ENCODE assay signal across 32 cellular contexts in the genomic region with DNA sequence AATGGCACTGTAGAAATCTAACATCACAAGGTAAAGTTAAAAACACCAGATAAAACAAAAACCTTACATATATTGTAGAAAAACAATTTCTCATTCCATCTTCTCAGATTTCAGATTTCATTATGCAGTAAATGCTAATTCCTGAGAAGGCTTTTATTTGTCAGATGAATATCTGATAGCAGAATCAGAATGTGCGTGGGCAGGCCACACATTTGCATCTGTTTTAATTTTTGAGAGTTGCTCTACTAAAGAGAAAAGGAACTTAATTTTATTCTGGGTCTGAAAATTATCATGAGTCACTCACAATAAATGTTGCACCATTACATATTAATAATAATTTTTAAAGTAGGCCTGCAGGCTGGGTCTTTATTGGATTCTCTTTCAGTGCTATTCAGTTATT.
"Had no signal": no experiment of that assay in that cellular context is flagged by ENCODE, and none has a peak within 500 bp of the region (broad histone marks: within the 10 kb centered on the region; RNA-seq: fewer than 3 reads in every experiment).

No MANE protein-coding gene starts in this region.

- H3K27ac ChIP-seq: adrenal gland, body of pancreas, brain microvascular endothelial cell, breast epithelium, VCaP had no signal

- DNase-seq: activated B cell treated with CpG ODN at 0.5 μM for 24 hours; activated CD4-positive, alpha-beta memory T cell treated with anti-CD3 and anti-CD28 coated beads for 36 hours; activated CD4-positive, alpha-beta T cell treated with anti-CD3 and anti-CD28 coated beads for 4 hours; activated CD4-positive, alpha-beta T cell treated with anti-CD3 and anti-CD28 coated beads, Interleukin-2, amount 10 ng/mL, durations not matched to agents 24 days and 14 days; activated CD4-positive, alpha-beta T cell treated with anti-CD3 and anti-CD28 coated beads, Interleukin-2, amount 50 U/mL, for 1 hour; activated CD4-positive, alpha-beta T cell treated with anti-CD3 and anti-CD28 coated beads, Interleukin-2, amount 50 U/mL, for 4 hours; activated CD4-positive, CD25-positive, alpha-beta regulatory T cell treated with anti-CD3 and anti-CD28 coated beads, Interleukin-2, amount 50 U/mL, for 72 hours; activated CD8-positive, alpha-beta memory T cell treated with anti-CD3 and anti-CD28 coated beads for 24 hours; activated CD8-positive, alpha-beta memory T cell treated with anti-CD3 and anti-CD28 coated beads, Interleukin-2, amount 10 ng/mL, durations not matched to agents 7 days and 5 days; activated CD8-positive, alpha-beta memory T cell treated with anti-CD3 and anti-CD28 coated beads, Interleukin-2, amount 50 U/mL, for 48 hours; activated CD8-positive, alpha-beta T cell treated with anti-CD3 and anti-CD28 coated beads for 36 hours; activated effector memory CD4-positive, alpha-beta T cell treated with Interleukin-2 at 50 U/mL for 16 hours; activated gamma-delta T cell; activated naive CD4-positive, alpha-beta T cell treated with anti-CD3 and anti-CD28 coated beads for 36 hours; activated naive CD4-positive, alpha-beta T cell treated with anti-CD3 and anti-CD28 coated beads, Interleukin-2, amount 50 U/mL, for 16 hours; activated naive CD8-positive, alpha-beta T cell treated with anti-CD3 and anti-CD28 coated beads for 36 hours; activated T-cell treated with anti-CD3 and anti-CD28 coated beads, Interleukin-2, amount 50 U/mL, for 24 hours; activated T-cell treated with anti-CD3 and anti-CD28 coated beads, Interleukin-2, amount 50 U/mL, for 48 hours; adrenal gland; amniotic stem cell; aorta; body of pancreas; brain microvascular endothelial cell; central memory CD4-positive, alpha-beta T cell; T-cell; T-helper 2 cell; T-helper 9 cell had no signal

- FAIRE-seq: astrocyte, TTC549 had no signal

- H3K4me1 ChIP-seq: adrenal gland, body of pancreas, breast epithelium had no signal

- H3K27me3 ChIP-seq: adrenal gland, body of pancreas, brain microvascular endothelial cell, breast epithelium had no signal

- H3K4me3 ChIP-seq: adrenal gland, body of pancreas, breast epithelium had no signal

- H3K36me3 ChIP-seq: adrenal gland, brain microvascular endothelial cell, breast epithelium had no signal

- ATAC-seq: activated CD8-positive, alpha-beta memory T cell treated with anti-CD3 and anti-CD28 coated beads, Interleukin-2, amount 10 ng/mL, durations not matched to agents 7 days and 5 days; activated CD8-positive, alpha-beta T cell treated with anti-CD3 and anti-CD28 coated beads for 36 hours; activated naive CD4-positive, alpha-beta T cell treated with anti-CD3 and anti-CD28 coated beads, Interleukin-2, amount 50 U/mL, for 72 hours; body of pancreas; T-cell had no signal

- H3K9me3 ChIP-seq: adrenal gland, body of pancreas, breast epithelium had no signal
